Comparison of ENCODE assay signal across 20 cellular contexts in the genomic region with DNA sequence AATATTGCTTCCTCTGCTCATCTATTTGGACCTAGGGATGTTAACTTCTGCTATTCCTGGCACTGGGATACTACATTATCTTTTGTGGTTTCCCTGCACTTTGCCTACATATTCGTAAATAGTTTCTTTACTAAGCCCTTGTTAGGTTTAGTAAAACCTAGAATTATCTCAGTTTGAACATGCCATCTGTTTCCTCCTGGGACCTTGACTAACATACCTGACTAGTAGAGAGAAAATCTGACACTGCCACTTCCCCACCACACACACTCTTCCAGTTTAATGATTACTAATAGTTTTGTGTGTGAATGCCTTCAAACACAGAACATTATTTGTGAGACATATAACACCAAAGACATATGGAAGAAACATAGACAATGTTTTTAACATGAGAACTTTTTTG. TPM values are rescaled to one million over a fixed set of nuclear protein-coding genes. Genes with fewer than 3 reads are reported as not detected.
"Had no signal": no experiment of that assay in that cellular context is flagged by ENCODE, and none has a peak within 500 bp of the region (broad histone marks: within the 10 kb centered on the region; RNA-seq: fewer than 3 reads in every experiment).

No MANE protein-coding gene starts in this region.

- FAIRE-seq: bronchial epithelial cell, endometrium had no signal

- H3K4me3 ChIP-seq: ascending aorta, lung, skin epidermis, stomach, thoracic aorta had no signal

- DNase-seq: activated CD4-positive, alpha-beta T cell treated with anti-CD3 and anti-CD28 coated beads for 48 hours; activated CD8-positive, alpha-beta memory T cell treated with anti-CD3 and anti-CD28 coated beads, Interleukin-2, amount 50 U/mL, for 48 hours; activated CD8-positive, alpha-beta T cell treated with anti-CD3 and anti-CD28 coated beads, Interleukin-2, amount 10 ng/mL, durations not matched to agents 7 days and 5 days; activated naive CD4-positive, alpha-beta T cell; activated naive CD8-positive, alpha-beta T cell treated with anti-CD3 and anti-CD28 coated beads, Interleukin-2, amount 50 U/mL, for 24 hours; immature natural killer cell; left cardiac atrium; naive thymus-derived CD4-positive, alpha-beta T cell; stimulated activated CD4-positive, alpha-beta T cell treated with anti-CD3 and anti-CD28 coated beads, Interleukin-4, amount 100 ng/mL, for 4 hours; stomach had no signal

- H3K36me3 ChIP-seq: ascending aorta, neutrophil, stomach, thoracic aorta had no signal

- ATAC-seq: activated CD8-positive, alpha-beta T cell treated with anti-CD3 and anti-CD28 coated beads, Interleukin-2, amount 10 ng/mL, durations not matched to agents 7 days and 5 days; activated naive CD8-positive, alpha-beta T cell treated with anti-CD3 and anti-CD28 coated beads, Interleukin-2, amount 50 U/mL, for 24 hours; esophagus mucosa; left cardiac atrium; naive thymus-derived CD4-positive, alpha-beta T cell; WTC11 had no signal

- H3K27ac ChIP-seq: ascending aorta, neutrophil, skin epidermis, stomach, thoracic aorta had no signal

- H3K4me1 ChIP-seq: ascending aorta, stomach had no signal

- H3K9me3 ChIP-seq: neutrophil, thoracic aorta had no signal

- H3K27me3 ChIP-seq: ascending aorta had no signal

RNA-seq across cellular contexts. Expression of a gene that starts 28.2 kb away (rescaled TPM):
- total RNA-seq: activated CD8-positive, alpha-beta T cell treated with anti-CD3 and anti-CD28 coated beads, Interleukin-2, amount 10 ng/mL, durations not matched to agents 7 days and 5 days; fibroblast of villous mesenchyme; naive thymus-derived CD4-positive, alpha-beta T cell had no signal
- polyA plus RNA-seq: immature natural killer cell; naive thymus-derived CD4-positive, alpha-beta T cell had no signal
